1 cellular context compared by ENCODE assay signal in genomic region chr4:107930821-107931774, GRCh38.
A peak's percentile ranks its signal among the peaks of the same experiment; 100 is the strongest.
TF ChIP-seq lines count a peak whose summit lies in the region.

CYP2U1 (plus strand) TSS chr4:107931549; CDS start chr4:107931644, 95 bp downstream.

TF ChIP-seq in H1, 55 proteins besides CTCF, POLR2A, EP300 and RAD21:
- TF ChIP-seq TBP (IDR thresholded peaks at IDR 0.05; ENCODE audit: low read depth, low read length): 0 out of 2 replicates have a peak, but pooled peaks have one; percentile 37
- no peak for TF ChIP-seq FOSL1 (IDR thresholded peaks at IDR 0.05; ENCODE audit: insufficient read depth, low read depth, low read length)
- no peak for TF ChIP-seq PHF8 (conservative IDR thresholded peaks at IDR 0.05; ENCODE audit: low read depth, low read length)
- TF ChIP-seq CEBPB (IDR thresholded peaks at IDR 0.05; ENCODE audit: low read depth, low read length): no peak
- no peak for TF ChIP-seq CBX8 (IDR thresholded peaks at IDR 0.05; ENCODE audit: borderline replicate concordance, low read depth, low read length)
- 0 out of 2 replicates have a peak, but pooled peaks have one; percentile 32 for TF ChIP-seq TEAD4 (IDR thresholded peaks at IDR 0.05; ENCODE audit: low read depth, low read length)
- TF ChIP-seq NRF1 (IDR thresholded peaks at IDR 0.05; ENCODE audit: low read depth, low read length): no peak
- no peak for TF ChIP-seq RNF2 (IDR thresholded peaks at IDR 0.05; ENCODE audit: borderline replicate concordance, low read depth, low read length, missing control alignments, poor library complexity, severe bottlenecking)
- TF ChIP-seq ZNF274 (IDR thresholded peaks at IDR 0.05; ENCODE audit: borderline replicate concordance, extremely low read depth, low read length): no peak
- no peak for TF ChIP-seq SIX5 (IDR thresholded peaks at IDR 0.05; ENCODE audit: low read depth, low read length)
- TF ChIP-seq EGR1 (IDR thresholded peaks at IDR 0.05; ENCODE audit: borderline replicate concordance, low read depth, low read length): peak; percentile 46; the same call in 1 of the 2 replicates
- TF ChIP-seq, protein P1, sequence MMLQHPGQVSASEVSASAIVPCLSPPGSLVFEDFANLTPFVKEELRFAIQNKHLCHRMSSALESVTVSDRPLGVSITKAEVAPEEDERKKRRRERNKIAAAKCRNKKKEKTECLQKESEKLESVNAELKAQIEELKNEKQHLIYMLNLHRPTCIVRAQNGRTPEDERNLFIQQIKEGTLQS (IDR thresholded peaks at IDR 0.05; ENCODE audit: insufficient read depth, low read depth, low read length): no peak
- no peak for TF ChIP-seq SP4 (IDR thresholded peaks at IDR 0.05; ENCODE audit: low read length)
- TF ChIP-seq, protein P2, sequence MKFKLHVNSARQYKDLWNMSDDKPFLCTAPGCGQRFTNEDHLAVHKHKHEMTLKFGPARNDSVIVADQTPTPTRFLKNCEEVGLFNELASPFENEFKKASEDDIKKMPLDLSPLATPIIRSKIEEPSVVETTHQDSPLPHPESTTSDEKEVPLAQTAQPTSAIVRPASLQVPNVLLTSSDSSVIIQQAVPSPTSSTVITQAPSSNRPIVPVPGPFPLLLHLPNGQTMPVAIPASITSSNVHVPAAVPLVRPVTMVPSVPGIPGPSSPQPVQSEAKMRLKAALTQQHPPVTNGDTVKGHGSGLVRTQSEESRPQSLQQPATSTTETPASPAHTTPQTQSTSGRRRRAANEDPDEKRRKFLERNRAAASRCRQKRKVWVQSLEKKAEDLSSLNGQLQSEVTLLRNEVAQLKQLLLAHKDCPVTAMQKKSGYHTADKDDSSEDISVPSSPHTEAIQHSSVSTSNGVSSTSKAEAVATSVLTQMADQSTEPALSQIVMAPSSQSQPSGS (IDR thresholded peaks at IDR 0.05; ENCODE audit: low read length): no peak
- TF ChIP-seq JUN (IDR thresholded peaks at IDR 0.05; ENCODE audit: low read depth, low read length): no peak
- TF ChIP-seq YY1 (IDR thresholded peaks at IDR 0.05; ENCODE audit: low read depth, low read length): no peak
- TF ChIP-seq KDM1A (IDR thresholded peaks at IDR 0.05; ENCODE audit: borderline replicate concordance, low read length): no peak
- TF ChIP-seq BRCA1 (IDR thresholded peaks at IDR 0.05; ENCODE audit: low read depth, low read length): no peak
- TF ChIP-seq, protein P3, sequence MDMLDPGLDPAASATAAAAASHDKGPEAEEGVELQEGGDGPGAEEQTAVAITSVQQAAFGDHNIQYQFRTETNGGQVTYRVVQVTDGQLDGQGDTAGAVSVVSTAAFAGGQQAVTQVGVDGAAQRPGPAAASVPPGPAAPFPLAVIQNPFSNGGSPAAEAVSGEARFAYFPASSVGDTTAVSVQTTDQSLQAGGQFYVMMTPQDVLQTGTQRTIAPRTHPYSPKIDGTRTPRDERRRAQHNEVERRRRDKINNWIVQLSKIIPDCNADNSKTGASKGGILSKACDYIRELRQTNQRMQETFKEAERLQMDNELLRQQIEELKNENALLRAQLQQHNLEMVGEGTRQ (IDR thresholded peaks at IDR 0.05; ENCODE audit: low read length): no peak
- peak; percentile 41; the same call in 1 of the 2 replicates for TF ChIP-seq CREB1 (IDR thresholded peaks at IDR 0.05)
- TF ChIP-seq TAF1 (IDR thresholded peaks at IDR 0.05; ENCODE audit: low read depth, low read length): peak; percentile 78
- TF ChIP-seq CTBP2 (IDR thresholded peaks at IDR 0.05; ENCODE audit: borderline replicate concordance, insufficient read depth, insufficient read length, low read length): peak; percentile 67
- no peak for TF ChIP-seq GTF2F1 (IDR thresholded peaks at IDR 0.05; ENCODE audit: borderline replicate concordance, low read depth, low read length)
- TF ChIP-seq EZH2 (IDR thresholded peaks at IDR 0.05; ENCODE audit: low read depth, low read length, severe bottlenecking): no peak
- TF ChIP-seq SAP30 (IDR thresholded peaks at IDR 0.05; ENCODE audit: insufficient read depth, insufficient replicate concordance, low read length): no peak
- TF ChIP-seq BACH1 (IDR thresholded peaks at IDR 0.05; ENCODE audit: low read length): no peak; the same call in 1 of the 2 replicates
- TF ChIP-seq SRF (IDR thresholded peaks at IDR 0.05; ENCODE audit: low read depth, low read length): no peak
- TF ChIP-seq TCF12 (IDR thresholded peaks at IDR 0.05; ENCODE audit: low read depth, low read length): no peak
- peak; percentile 50; the same call in 1 of the 2 replicates for TF ChIP-seq SP1 (IDR thresholded peaks at IDR 0.05; ENCODE audit: low read depth, low read length)
- no peak for TF ChIP-seq CHD7 (IDR thresholded peaks at IDR 0.05; ENCODE audit: insufficient replicate concordance, low read length)
- no peak for TF ChIP-seq CHD1 (IDR thresholded peaks at IDR 0.05; ENCODE audit: low read depth, low read length)
- no peak for TF ChIP-seq POU5F1 (IDR thresholded peaks at IDR 0.05; ENCODE audit: low read depth, low read length)
- no peak for TF ChIP-seq KDM5A (IDR thresholded peaks at IDR 0.05; ENCODE audit: low read length)
- TF ChIP-seq SIRT6 (IDR thresholded peaks at IDR 0.05; ENCODE audit: low read length): no peak
- no peak for TF ChIP-seq CHD2 (IDR thresholded peaks at IDR 0.05; ENCODE audit: low read length)
- no peak for TF ChIP-seq HDAC6 (IDR thresholded peaks at IDR 0.05; ENCODE audit: low read depth, low read length)
- no peak for TF ChIP-seq RXRA (IDR thresholded peaks at IDR 0.05; ENCODE audit: insufficient read depth, low read depth, low read length)
- no peak for TF ChIP-seq NANOG (IDR thresholded peaks at IDR 0.05; ENCODE audit: insufficient read depth, low read depth, low read length, poor library complexity, severe bottlenecking)
- peak; percentile 60 for TF ChIP-seq ASH2L (IDR thresholded peaks at IDR 0.05; ENCODE audit: low read length)
- no peak for TF ChIP-seq RFX5 (IDR thresholded peaks at IDR 0.05; ENCODE audit: borderline replicate concordance, low read depth, low read length)
- no peak; the same call in 1 of the 2 replicates for TF ChIP-seq RBBP5 (IDR thresholded peaks at IDR 0.05; ENCODE audit: borderline replicate concordance, low read depth, low read length)
- TF ChIP-seq SIN3A (conservative IDR thresholded peaks at IDR 0.05 in 1 of 2, IDR thresholded peaks at IDR 0.05 in 1 of 2; ENCODE audit: low read depth in 1 of 2, low read length in 2 of 2): no peak
- peak; percentile 45; the same call in 1 of the 2 replicates for TF ChIP-seq POLR2AphosphoS5 (IDR thresholded peaks at IDR 0.05; ENCODE audit: low read depth, low read length)
- TF ChIP-seq TAF7 (optimal IDR thresholded peaks at IDR 0.05; ENCODE audit: borderline replicate concordance, low read depth, low read length): peak; percentile 61
- no peak for TF ChIP-seq SP2 (IDR thresholded peaks at IDR 0.05; ENCODE audit: low read length)
- TF ChIP-seq JUND (IDR thresholded peaks at IDR 0.05; ENCODE audit: low read length): no peak
- no peak for TF ChIP-seq HDAC2 (IDR thresholded peaks at IDR 0.05; ENCODE audit: borderline replicate concordance in 1 of 2, low read depth in 2 of 2, low read length in 2 of 2)
- TF ChIP-seq GABPA (IDR thresholded peaks at IDR 0.05; ENCODE audit: borderline replicate concordance, insufficient read depth, low read length): no peak
- TF ChIP-seq CBX5 (IDR thresholded peaks at IDR 0.05; ENCODE audit: low read depth, low read length): no peak
- no peak for TF ChIP-seq BCL11A (IDR thresholded peaks at IDR 0.05; ENCODE audit: low read depth in 2 of 2, low read length in 2 of 2)
- TF ChIP-seq, protein P4, sequence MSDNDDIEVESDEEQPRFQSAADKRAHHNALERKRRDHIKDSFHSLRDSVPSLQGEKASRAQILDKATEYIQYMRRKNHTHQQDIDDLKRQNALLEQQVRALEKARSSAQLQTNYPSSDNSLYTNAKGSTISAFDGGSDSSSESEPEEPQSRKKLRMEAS (IDR thresholded peaks at IDR 0.05): peak; percentile 50
- TF ChIP-seq SUZ12 (IDR thresholded peaks at IDR 0.05; ENCODE audit: low read length): 0 out of 2 replicates have a peak, but pooled peaks have one; percentile 30
- peak; percentile 39 for TF ChIP-seq E2F6 (IDR thresholded peaks at IDR 0.05)
- peak; percentile 97 for TF ChIP-seq KDM4A (IDR thresholded peaks at IDR 0.05; ENCODE audit: low read depth, low read length, severe bottlenecking)
- TF ChIP-seq MAFK (IDR thresholded peaks at IDR 0.05; ENCODE audit: low read depth, low read length): no peak
TF ChIP-seq in H1: peak in this region for 14.
